Comparison of ENCODE assay signal across 8 cellular contexts in genomic region chr22:38056969-38057841, GRCh38. TPM values are rescaled to one million over a fixed set of nuclear protein-coding genes. Genes with fewer than 3 reads are reported as not detected.
DNase-seq lines count a peak whose midpoint lies in the region; ATAC-seq and TF ChIP-seq lines count a peak whose summit lies in the region.

PICK1 (plus strand) TSS chr22:38057404; CDS start chr22:38057810, 406 bp downstream.

- H3K4me3 ChIP-seq in Caco-2 (ENCODE audit: low read depth, low read length), result peak within 1 kb of the TSS; percentile 47

- no peaks in the 10 kb centered on the region for H3K9me3 Mint-ChIP-seq in Caco-2 (ENCODE audit: unreplicated experiment)

- no peaks in the 10 kb centered on the region; the same call in 1 of the 2 replicates for H3K36me3 ChIP-seq in Caco-2 (ENCODE audit: control insufficient read depth, insufficient read depth, low read length)

- peak within 1 kb of the TSS; percentile 94 for H3K27ac ChIP-seq in layer of hippocampus (ENCODE audit: low read depth, low read length)

- H3K27me3 ChIP-seq in Caco-2 (replicated peaks; ENCODE audit: control insufficient read depth, insufficient read depth, low read length) (no peaks in the 10 kb centered on the region), layer of hippocampus (ENCODE audit: control insufficient read depth, insufficient read depth, low read length) (no peaks in the 10 kb centered on the region)

- peak within 1 kb of the TSS; percentile 99 for H3K27ac Mint-ChIP-seq in Caco-2 (ENCODE audit: unreplicated experiment)

- peaks cover 6% of the 10 kb centered on the region; the same call in 1 of the 2 replicates for H3K4me1 ChIP-seq in Caco-2

- CTCF ChIA-PET in Caco-2 (lab: Charles Lee), result interaction anchor here (0.6 to 1.3 kb wide), 4 partner anchors 11 to 111 kb away, joined by 3 to 9 read pairs (median 4); no protein-coding TSS in a partner anchor

- no peak for TF ChIP-seq CTCF in Caco-2 (IDR thresholded peaks at IDR 0.05; ENCODE audit: insufficient read depth in 1 of 2, low read depth in 1 of 2, low read length in 1 of 2, severe bottlenecking in 1 of 2, unreplicated experiment in 1 of 2)

- intact Hi-C loops in Caco-2 (cut with micrococcal nuclease; ENCODE audit: unreplicated experiment), result no loop called here

- H3K4me1 Mint-ChIP-seq in Caco-2 (ENCODE audit: low read depth, unreplicated experiment), result peaks cover 8% of the 10 kb centered on the region

- ATAC-seq in HG02798 (IDR thresholded peaks at IDR 0.05; ENCODE audit: poor library complexity, unreplicated experiment) (peak; percentile 64), GM19324 (IDR thresholded peaks at IDR 0.05; ENCODE audit: low FRiP score, unreplicated experiment) (no peak)

- POLR2A ChIA-PET in Caco-2 (lab: Charles Lee), result interaction anchor here (0.6 to 0.9 kb wide), 3 partner anchors 11 to 1359 kb away, joined by 3 to 6 read pairs (median 4); no protein-coding TSS in a partner anchor

- TSS peak; percentile 66 for BruUV-seq in Caco-2 (replicated peaks; lab: Mats Ljungman, UMichigan)

- peak; percentile 92 for DNase-seq in Caco-2
- peak; percentile 91 to 96 for DNase-seq in NCI-H524 (lab: John Stamatoyannopoulos, UW)
- DNase-seq in activated CD4-positive, alpha-beta T cell treated with anti-CD3 and anti-CD28 coated beads, Interleukin-2, amount 50 U/mL, for 24 hours (ENCODE audit: low read depth in 1 of 2, low spot score in 1 of 2), result peak; percentile 73 to 77
- DNase-seq in dedifferentiated amniotic fluid mesenchymal stem cell (ENCODE audit: extremely low spot score), result peak; percentile 94
- peak; percentile 46 to 49 for DNase-seq in stimulated activated CD4-positive, alpha-beta T cell treated with anti-CD3 and anti-CD28 coated beads, Interleukin-1b, Interleukin-23, amount 100 ng/mL, for 1 hour (ENCODE audit: low read depth in 2 of 2)

- peak within 1 kb of the TSS; percentile 77 for H3K4me3 Mint-ChIP-seq in Caco-2 (ENCODE audit: unreplicated experiment)

- no peaks in the 10 kb centered on the region for H3K9me3 ChIP-seq in Caco-2

- H3K36me3 Mint-ChIP-seq in Caco-2 (ENCODE audit: insufficient read depth, unreplicated experiment), result peaks cover 36% of the 10 kb centered on the region

- peaks cover 2% of the 10 kb centered on the region for H3K27me3 Mint-ChIP-seq in Caco-2 (ENCODE audit: insufficient read depth, unreplicated experiment)

RNA-seq across cellular contexts. Expression of gene PICK1, which starts in this region (rescaled TPM):
- total RNA-seq in Caco-2 (2022), result 40.2 and 41.1 TPM in 2 replicates
